Comparison of ENCODE assay signal across 8 cellular contexts in genomic region chr20:49775229-49775693, GRCh38. TPM values are rescaled to one million over a fixed set of nuclear protein-coding genes. Genes with fewer than 3 reads are reported as not detected.
A peak's percentile ranks its signal among the peaks of the same experiment; 100 is the strongest.
DNase-seq lines count a peak whose midpoint lies in the region; ATAC-seq and TF ChIP-seq lines count a peak whose summit lies in the region.

No MANE protein-coding gene starts in this region.

- no peak overlapping the region for H2AFZ ChIP-seq in PC-9
- no peak overlapping the region for H2AFZ ChIP-seq in trophoblast cell (ENCODE audit: insufficient read depth, low read length, poor library complexity)

- no peak overlapping the region for H3K27ac Mint-ChIP-seq in glutamatergic neuron (ENCODE audit: unreplicated experiment)

- H3K4me2 ChIP-seq in PC-9 = peak overlapping the region; percentile 78
- H3K4me2 ChIP-seq in trophoblast cell (ENCODE audit: low read length) = no peak overlapping the region

- peaks cover 65% of the 10 kb centered on the region for H3F3A ChIP-seq in PC-9 (ENCODE audit: insufficient read depth, low read depth)

- H4K8ac ChIP-seq in trophoblast cell (ENCODE audit: low read depth, low read length) = no peak overlapping the region

- intact Hi-C loops in PC-9 (cut with micrococcal nuclease; ENCODE audit: unreplicated experiment) = loop anchor here (1.0 kb wide), 3 partner anchors 10 to 163 kb away; partner anchors contain the start of gene SLC9A8

- DNase-seq in ELR (ENCODE audit: low read depth) (peak; percentile 95), PC-9 (peak; percentile 87 to 100), fibroblast of pulmonary artery (ENCODE audit: low read depth) (peak; percentile 98), trophoblast cell (peak; percentile 56 to 75), Kasumi-1 (lab: John Stamatoyannopoulos, UW) (no peak), glutamatergic neuron (no peak), NCI-H2081 (lab: John Stamatoyannopoulos, UW) (no peak)

- no peak overlapping the region for H2BK120ac ChIP-seq in trophoblast cell (ENCODE audit: insufficient read depth, low read length, poor library complexity)

- H3K27ac ChIP-seq in PC-9 (peak overlapping the region; percentile 96), trophoblast cell (ENCODE audit: low read depth, low read length) (no peak overlapping the region)

- peaks cover 67% of the 10 kb centered on the region for H3K4me1 ChIP-seq in PC-9 (replicated peaks; ENCODE audit: insufficient read depth)
- peaks cover 11 to 19% of the 10 kb centered on the region in 2 experiments for H3K4me1 ChIP-seq in trophoblast cell (ENCODE audit: control insufficient read depth in 1 of 2, insufficient read depth in 2 of 2, low read length in 2 of 2)

- no peak for TF ChIP-seq CTCF in PC-9 (conservative IDR thresholded peaks at IDR 0.05)
- TF ChIP-seq CTCF in fibroblast of pulmonary artery (IDR thresholded peaks at IDR 0.05; ENCODE audit: low read length, missing control alignments) = no peak
- TF ChIP-seq CTCF in glutamatergic neuron (IDR thresholded peaks at IDR 0.05; ENCODE audit: partially characterized antibody, unreplicated experiment) = no peak

- H3K9me3 Mint-ChIP-seq in glutamatergic neuron (ENCODE audit: unreplicated experiment) = no peaks in the 10 kb centered on the region

- peak overlapping the region; percentile 27 for H2BK5ac ChIP-seq in trophoblast cell (ENCODE audit: low read depth, low read length, poor library complexity)

- H4K91ac ChIP-seq in trophoblast cell (ENCODE audit: low read depth, low read length) = no peak overlapping the region

- H4K12ac ChIP-seq in trophoblast cell (ENCODE audit: low read depth, low read length) = no peak overlapping the region

- H3K4me3 Mint-ChIP-seq in glutamatergic neuron (ENCODE audit: unreplicated experiment) = no peak overlapping the region

- ATAC-seq in GM19328 (IDR thresholded peaks at IDR 0.05; ENCODE audit: unreplicated experiment) = no peak

- no peaks in the 10 kb centered on the region for H3K9me3 ChIP-seq in PC-9 (ENCODE audit: insufficient read depth, low read depth)
- H3K9me3 ChIP-seq in trophoblast cell (ENCODE audit: insufficient read depth, low read depth, low read length) = no peaks in the 10 kb centered on the region

- H3K79me2 ChIP-seq in PC-9 (ENCODE audit: low read depth) (peaks cover 40% of the 10 kb centered on the region), trophoblast cell (ENCODE audit: control insufficient read depth, insufficient read depth, low read length, poor library complexity) (no peaks in the 10 kb centered on the region)

- peaks cover 10% of the 10 kb centered on the region; the same call in 1 of the 2 replicates for H3K36me3 ChIP-seq in PC-9 (ENCODE audit: low read depth)
- no peaks in the 10 kb centered on the region for H3K36me3 ChIP-seq in trophoblast cell (ENCODE audit: control insufficient read depth in 1 of 2, insufficient read depth in 2 of 2, low read length in 2 of 2)

- no peak overlapping the region for H3K23ac ChIP-seq in trophoblast cell (ENCODE audit: low read length)

- H2BK12ac ChIP-seq in trophoblast cell (ENCODE audit: low read length) = no peak overlapping the region

- CTCF ChIA-PET in PC-9 (lab: Charles Lee) = interaction anchor here (0.6 to 1.1 kb wide), 4 partner anchors 36 to 234 kb away, joined by 3 to 7 read pairs (median 5); partner anchors contain the start of gene SLC9A8

- H3K27me3 ChIP-seq in PC-9 (ENCODE audit: insufficient read depth, low read depth) (no peaks in the 10 kb centered on the region), trophoblast cell (ENCODE audit: insufficient read depth, low read length) (no peaks in the 10 kb centered on the region)

- no peak overlapping the region for H3K18ac ChIP-seq in trophoblast cell (ENCODE audit: low read length)

- peaks cover 1% of the 10 kb centered on the region for H3K27me3 Mint-ChIP-seq in glutamatergic neuron (ENCODE audit: unreplicated experiment)

- BruUV-seq in PC-9 (replicated peaks; lab: Mats Ljungman, UMichigan) = no TSS peak

- no peak overlapping the region for H2AK5ac ChIP-seq in trophoblast cell (ENCODE audit: low read length)

- no peaks in the 10 kb centered on the region for H3K4me1 Mint-ChIP-seq in glutamatergic neuron (ENCODE audit: low read depth, unreplicated experiment)

- no CpG with 5 or more reads among the region's 5 CpGs for WGBS in trophoblast cell (ENCODE audit: extremely low coverage, insufficient coverage, insufficient read length)

- H3K4ac ChIP-seq in trophoblast cell (ENCODE audit: low read depth, low read length) = no peak overlapping the region

- H3K4me3 ChIP-seq in PC-9 (peak overlapping the region; percentile 52), fibroblast of pulmonary artery (replicated peaks; ENCODE audit: low read depth, low read length) (no peak overlapping the region), trophoblast cell (ENCODE audit: low read depth, low read length) (no peak overlapping the region)

- no peaks in the 10 kb centered on the region for H4K20me1 ChIP-seq in PC-9 (ENCODE audit: insufficient read depth)

- H3K9me2 ChIP-seq in PC-9 (ENCODE audit: insufficient read depth) = no peaks in the 10 kb centered on the region

- no peak overlapping the region for H3K9ac ChIP-seq in trophoblast cell (ENCODE audit: low read length)

- POLR2A ChIA-PET in PC-9 (lab: Charles Lee; ENCODE audit: unreplicated experiment) = interaction anchor here (0.5 to 1.1 kb wide), 5 partner anchors 10 to 92 kb away, joined by 3 to 15 read pairs (median 7); partner anchors contain the start of gene SLC9A8

- peaks cover 2% of the 10 kb centered on the region for H3K79me1 ChIP-seq in trophoblast cell (ENCODE audit: low read length)

- H3K36me3 Mint-ChIP-seq in glutamatergic neuron (ENCODE audit: unreplicated experiment) = no peaks in the 10 kb centered on the region

- H3K14ac ChIP-seq in trophoblast cell (ENCODE audit: low read length) = no peak overlapping the region

RNA-seq across cellular contexts. Expression of gene SLC9A8, which starts 37.4 kb away (rescaled TPM):
- total RNA-seq in PC-9 (2021) (12.7 and 21.4 TPM in 2 replicates), glutamatergic neuron (ENCODE audit: unreplicated experiment) (10.6 TPM)
- polyA plus RNA-seq in trophoblast cell (2013) = 3.5 TPM in 2 replicates

Comparison
In these comparisons a context has a peak if more than half of its experiments do, and no peak if none do; other contexts are left out.
1. DNase-seq: peak in ELR (single experiment), PC-9 (2 of 2), fibroblast of pulmonary artery (single experiment) and trophoblast cell (2 of 2); none in Kasumi-1 (0 of 2), glutamatergic neuron (single experiment) and NCI-H2081 (0 of 2).